Comparison of ENCODE assay signal across 8 cellular contexts in genomic region chr7:76317782-76318487, GRCh38. TPM values are rescaled to one million over a fixed set of nuclear protein-coding genes. Genes with fewer than 3 reads are reported as not detected.
DNase-seq lines count a peak whose midpoint lies in the region; ATAC-seq and TF ChIP-seq lines count a peak whose summit lies in the region.

No MANE protein-coding gene starts in this region.

- H3K36me3 Mint-ChIP-seq in activated B cell treated with CpG ODN at 0.5 μM for 24 hours (ENCODE audit: low read depth), result peaks cover 6% of the 10 kb centered on the region

- POLR2A ChIA-PET in activated B cell treated with CpG ODN at 0.5 μM for 24 hours (lab: Charles Lee), result interaction anchor here (0.6 to 3.7 kb wide), 14 partner anchors 9 to 403 kb away, joined by 3 to 37 read pairs (median 3); partner anchors contain the start of genes HSPB1, MDH2, POR and STYXL1

- H3K27ac Mint-ChIP-seq in activated B cell treated with CpG ODN at 0.5 μM for 24 hours, result peak overlapping the region; percentile 96

- intact Hi-C loops in activated B cell treated with CpG ODN at 0.5 μM for 24 hours (cut with micrococcal nuclease), result no loop called here

- no peak for TF ChIP-seq CTCF in activated B cell treated with CpG ODN at 0.5 μM for 24 hours (IDR thresholded peaks at IDR 0.05)

- CTCF ChIA-PET in activated B cell treated with CpG ODN at 0.5 μM for 24 hours (lab: Charles Lee), result interaction anchor here (0.8 to 2.0 kb wide), 7 partner anchors 15 to 141 kb away, joined by 3 to 7 read pairs (median 3); no protein-coding TSS in a partner anchor

- peak; percentile 83 for TF ChIP-seq POLR2A in GM18951 (IDR thresholded peaks at IDR 0.05; ENCODE audit: extremely low read depth, insufficient read depth, insufficient read length)

- DNase-seq in AG08396 (ENCODE audit: low spot score), result peak; percentile 97
- DNase-seq in NCI-H226, result peak; percentile 96
- DNase-seq in activated B cell treated with CpG ODN at 0.5 μM for 24 hours, result peak; percentile 89
- DNase-seq in central memory CD4-positive, alpha-beta T cell, result peak; percentile 93
- DNase-seq in islet precursor cell, result peak; percentile 99
- DNase-seq in stimulated activated CD4-positive, alpha-beta T cell treated with anti-CD3 and anti-CD28 coated beads, Interleukin-12 subunit alpha, Interleukin-12 subunit beta, amount 100 ng/mL, for 48 hours (ENCODE audit: low read depth in 2 of 3, low spot score in 1 of 3), result peak; percentile 89 to 94 (median 92)

- ATAC-seq in HG03175 (IDR thresholded peaks at IDR 0.05; ENCODE audit: unreplicated experiment) (peak; percentile 89), activated B cell treated with CpG ODN at 0.5 μM for 24 hours (ENCODE audit: low read depth) (peak; percentile 94)

- peak overlapping the region; percentile 93 for H3K4me3 Mint-ChIP-seq in activated B cell treated with CpG ODN at 0.5 μM for 24 hours

- in situ Hi-C loops in GM18951 (cut with MboI; ENCODE audit: low sequenced_read_pairs, unreplicated experiment), result loop anchor here (10.0 kb wide), 1 partner anchor 143 kb away; no protein-coding TSS in a partner anchor

- H3K4me1 Mint-ChIP-seq in activated B cell treated with CpG ODN at 0.5 μM for 24 hours, result peaks cover 24% of the 10 kb centered on the region

- no peaks in the 10 kb centered on the region for H3K9me3 Mint-ChIP-seq in activated B cell treated with CpG ODN at 0.5 μM for 24 hours

- H3K27me3 Mint-ChIP-seq in activated B cell treated with CpG ODN at 0.5 μM for 24 hours, result no peaks in the 10 kb centered on the region

RNA-seq across cellular contexts. Expression of gene HSPB1, which starts 15.5 kb away (rescaled TPM):
- total RNA-seq in activated B cell treated with CpG ODN at 0.5 μM for 24 hours, result 63.4 and 65.6 TPM in 2 replicates

RNA-seq across cellular contexts. Expression of gene YWHAG, which starts 40.9 kb away (rescaled TPM):
- total RNA-seq in activated B cell treated with CpG ODN at 0.5 μM for 24 hours, result 70.5 and 71.1 TPM in 2 replicates

Comparison
In these comparisons a context has a peak if more than half of its experiments do, and no peak if none do; other contexts are left out.
1. Peak in every context shown above with its lines: DNase-seq and ATAC-seq.